ENCODE assay signal across 19 cellular contexts in genomic region chr2:119490106-119490505, GRCh38. TPM values are rescaled to one million over a fixed set of nuclear protein-coding genes. Genes with fewer than 3 reads are reported as not detected.
DNase-seq lines count a peak whose midpoint lies in the region; ATAC-seq and TF ChIP-seq lines count a peak whose summit lies in the region.
"Had no signal": no experiment of that assay in that cellular context is flagged by ENCODE, and none has a peak within 500 bp of the region (broad histone marks: within the 10 kb centered on the region; RNA-seq: fewer than 3 reads in every experiment).

No MANE protein-coding gene starts in this region.

- no peak for DNase-seq in IMR-90
- DNase-seq in hepatocyte (ENCODE audit: low spot score) = peak; percentile 3
- no peak for DNase-seq in GM10248 (ENCODE audit: extremely low spot score)
- no peak for DNase-seq in HEK293T (ENCODE audit: extremely low spot score)
- DNase-seq in caudate nucleus (lab: John Stamatoyannopoulos, UW) = no peak
- no peak for DNase-seq in T1000 (lab: John Stamatoyannopoulos, UW)
- DNase-seq: CD8-positive, alpha-beta memory T cell; DMS 273 treated with DMSO at 0.1 percent for 48 hours; NCI-H1417 treated with DMSO at 0.1 percent for 48 hours; NCI-H2029 treated with DMSO at 0.1 percent for 48 hours; NCI-H510A treated with DMSO at 0.1 percent for 48 hours; SIG-M5 had no signal

- intact Hi-C loops in IMR-90 (cut with micrococcal nuclease) = no loop called here

- H2BK5ac ChIP-seq in IMR-90 (ENCODE audit: low read depth, low read length, poor library complexity, severe bottlenecking) = no peak overlapping the region

- H4K20me1 ChIP-seq in IMR-90 (ENCODE audit: insufficient read depth, low read length) (no peaks in the 10 kb centered on the region), hepatocyte (ENCODE audit: insufficient read depth, poor library complexity, severe bottlenecking) (no peaks in the 10 kb centered on the region)
- H4K20me1 ChIP-seq: BLaER1 had no signal

- no peak overlapping the region for H3K23ac ChIP-seq in IMR-90 (ENCODE audit: low read depth, low read length)

- H3K4me3 Mint-ChIP-seq in nephron = no peak overlapping the region
- H3K4me3 Mint-ChIP-seq: CD8-positive, alpha-beta memory T cell had no signal

- ATAC-seq in IMR-90 (ENCODE audit: low read depth) = no peak
- ATAC-seq: HCT116 had no signal

- H3K4me3 ChIP-seq in IMR-90 (ENCODE audit: insufficient read depth, low read depth, low read length) = no peak overlapping the region
- no peak overlapping the region for H3K4me3 ChIP-seq in hepatocyte
- H3K4me3 ChIP-seq in subcutaneous abdominal adipose tissue (ENCODE audit: low read depth in 1 of 5, low read length in 5 of 5) = no peak overlapping the region
- H3K4me3 ChIP-seq: BLaER1 had no signal

- no peak overlapping the region for H3K9ac ChIP-seq in IMR-90 (ENCODE audit: low read depth, low read length)
- no peak overlapping the region for H3K9ac ChIP-seq in subcutaneous abdominal adipose tissue (ENCODE audit: low read length in 5 of 5)
- H3K9ac ChIP-seq: BLaER1 had no signal

- POLR2A ChIA-PET in IMR-90 (lab: Charles Lee; ENCODE audit: unreplicated experiment) = no interaction called here
- POLR2A ChIA-PET in GM10248 (lab: Yijun Ruan, JAX) = no interaction called here
- POLR2A ChIA-PET in HEK293T (lab: Yijun Ruan, JAX) = no interaction called here

- no peak overlapping the region for H3K14ac ChIP-seq in IMR-90 (replicated peaks; ENCODE audit: low read depth, low read length)

- peaks cover 32% of the 10 kb centered on the region for H3K4me1 Mint-ChIP-seq in nephron
- H3K4me1 Mint-ChIP-seq: CD8-positive, alpha-beta memory T cell had no signal

- no peak overlapping the region for H3K18ac ChIP-seq in IMR-90 (ENCODE audit: low read depth, low read length)

- no peak overlapping the region for H2AK5ac ChIP-seq in IMR-90 (ENCODE audit: low read depth, low read length)

- no peaks in the 10 kb centered on the region for H3K79me1 ChIP-seq in IMR-90 (ENCODE audit: low read depth in 1 of 2, low read length in 2 of 2)

- H2AFZ ChIP-seq in IMR-90 (replicated peaks; ENCODE audit: low read length, poor library complexity) (peak overlapping the region; percentile 17), hepatocyte (no peak overlapping the region)

- 63% methylated on average over 5 of the region's 8 CpGs; no CpG with 5 or more reads in 1 of the 2 experiments for WGBS in IMR-90 (ENCODE audit: extremely low coverage in 2 of 2, insufficient read length in 1 of 2), 2 experiments
- 98% methylated on average over 8 of the region's 8 CpGs for WGBS in hepatocyte (ENCODE audit: low lambda C conversion rate, missing lambda C conversion rate)

- H3K9me2 ChIP-seq in hepatocyte (replicated peaks; ENCODE audit: insufficient read depth) = no peaks in the 10 kb centered on the region

- no peaks in the 10 kb centered on the region for H3K9me3 ChIP-seq in IMR-90 (ENCODE audit: control insufficient read depth, insufficient read depth, low read length)
- no peaks in the 10 kb centered on the region for H3K9me3 ChIP-seq in hepatocyte (ENCODE audit: low read depth)
- H3K9me3 ChIP-seq in subcutaneous abdominal adipose tissue (ENCODE audit: control insufficient read depth in 5 of 5, low read length in 5 of 5) = no peaks in the 10 kb centered on the region
- H3K9me3 ChIP-seq: BLaER1 had no signal

- in situ Hi-C loops in IMR-90 (cut with MboI; ENCODE audit: low sequenced_read_pairs) = no loop called here

- no peak overlapping the region for H4K5ac ChIP-seq in IMR-90 (ENCODE audit: low read depth, low read length)

- H3K27ac Mint-ChIP-seq in nephron = peak overlapping the region in 2 of 3 experiments; percentile 3 to 71

- H3K4me2 ChIP-seq in IMR-90 (ENCODE audit: low read depth, low read length) (no peak overlapping the region), hepatocyte (no peak overlapping the region)
- H3K4me2 ChIP-seq: BLaER1 had no signal

- no TSS peak for BruUV-seq in IMR-90 (replicated peaks; lab: Mats Ljungman, UMichigan)

- dilution Hi-C loops in IMR-90 (cut with HindIII; ENCODE audit: low sequenced_read_pairs, unreplicated experiment) = no loop called here

- H4K91ac ChIP-seq in IMR-90 (ENCODE audit: insufficient read depth, low read depth, low read length) = no peak overlapping the region

- no peaks in the 10 kb centered on the region for H3K36me3 Mint-ChIP-seq in nephron (ENCODE audit: low read depth)
- H3K36me3 Mint-ChIP-seq: CD8-positive, alpha-beta memory T cell had no signal

- TF ChIP-seq CTCF in IMR-90 (conservative IDR thresholded peaks at IDR 0.05; ENCODE audit: low read depth, low read length) (no peak), hepatocyte (IDR thresholded peaks at IDR 0.05; ENCODE audit: poor library complexity) (no peak), nephron (IDR thresholded peaks at IDR 0.05; ENCODE audit: unreplicated experiment in 3 of 3) (no peak), GM10248 (IDR thresholded peaks at IDR 0.05; ENCODE audit: control extremely low read depth, extremely low read depth, low read depth, missing control alignments) (no peak)

- no peak overlapping the region for H3K27ac ChIP-seq in IMR-90 (ENCODE audit: insufficient read depth, low read length)
- H3K27ac ChIP-seq in hepatocyte = peak overlapping the region; percentile 94
- peak overlapping the region; percentile 29 for H3K27ac ChIP-seq in subcutaneous abdominal adipose tissue (ENCODE audit: low read depth, low read length)
- H3K27ac ChIP-seq in caudate nucleus (ENCODE audit: low read depth, low read length) = no peak overlapping the region
- H3K27ac ChIP-seq: BLaER1 had no signal

- H2BK15ac ChIP-seq in IMR-90 (ENCODE audit: low read depth, low read length) = no peak overlapping the region

- no peak for TF ChIP-seq POLR2A in IMR-90 (IDR thresholded peaks at IDR 0.05; ENCODE audit: low read depth, low read length)

- H3K56ac ChIP-seq in IMR-90 (ENCODE audit: extremely low read depth, insufficient read depth, low read length) = no peak overlapping the region

- peaks cover 4% of the 10 kb centered on the region for H3K4me1 ChIP-seq in IMR-90 (ENCODE audit: control insufficient read depth, insufficient read depth, low read length)
- H3K4me1 ChIP-seq in hepatocyte (ENCODE audit: insufficient read depth) = peaks cover 54% of the 10 kb centered on the region
- H3K4me1 ChIP-seq in subcutaneous abdominal adipose tissue (ENCODE audit: control insufficient read depth in 5 of 5, insufficient read depth in 5 of 5, low read length in 5 of 5) = peaks cover 0 to 58% (median 33%) of the 10 kb centered on the region in 5 donors

- H3K9me3 Mint-ChIP-seq in nephron = no peaks in the 10 kb centered on the region
- H3K9me3 Mint-ChIP-seq: CD8-positive, alpha-beta memory T cell had no signal

- peaks cover 31% of the 10 kb centered on the region for H3K27me3 Mint-ChIP-seq in nephron (ENCODE audit: low read depth)

- no peak overlapping the region for H2BK20ac ChIP-seq in IMR-90 (ENCODE audit: low read depth, low read length)

- no peaks in the 10 kb centered on the region; the same call in 1 of the 2 replicates for H3K9me1 ChIP-seq in IMR-90 (ENCODE audit: insufficient read depth, low read length)

- TF ChIP-seq RAD21 in IMR-90 (IDR thresholded peaks at IDR 0.05; ENCODE audit: low read length) = no peak

- H3K4ac ChIP-seq in IMR-90 (ENCODE audit: low read depth, low read length) = no peak overlapping the region

- no peak overlapping the region for H2BK120ac ChIP-seq in IMR-90 (ENCODE audit: low read depth, low read length)

- no peak overlapping the region for H2AK9ac ChIP-seq in IMR-90 (replicated peaks; ENCODE audit: low read depth, low read length, poor library complexity)

- CTCF ChIA-PET in IMR-90 (lab: Yijun Ruan, JAX) = no interaction called here
- CTCF ChIA-PET in GM10248 (lab: Yijun Ruan, JAX) = interaction anchor here (7.4 kb wide), 1 partner anchor 13 kb away, joined by 78 read pairs; no protein-coding TSS in a partner anchor
- CTCF ChIA-PET in HEK293T (lab: Yijun Ruan, JAX) = interaction anchor here (0.5 to 1.9 kb wide), 2 partner anchors 14 to 27 kb away, joined by 3 to 6 read pairs; no protein-coding TSS in a partner anchor

- H3K27me3 ChIP-seq in IMR-90 (ENCODE audit: control insufficient read depth, insufficient read depth, low read length) (peaks cover 13% of the 10 kb centered on the region), hepatocyte (no peaks in the 10 kb centered on the region), subcutaneous abdominal adipose tissue (ENCODE audit: control insufficient read depth in 5 of 5, insufficient read depth in 4 of 5, low read length in 5 of 5) (peaks cover 0 to 4% (median 0%) of the 10 kb centered on the region in 5 donors)
- H3K27me3 ChIP-seq: BLaER1 had no signal

- H3K36me3 ChIP-seq in IMR-90 (ENCODE audit: control insufficient read depth, insufficient read depth, low read length) = no peaks in the 10 kb centered on the region
- no peaks in the 10 kb centered on the region for H3K36me3 ChIP-seq in hepatocyte (replicated peaks; ENCODE audit: insufficient read depth, low read depth)
- H3K36me3 ChIP-seq in subcutaneous abdominal adipose tissue (ENCODE audit: control insufficient read depth in 5 of 5, insufficient read depth in 5 of 5, low read length in 5 of 5) = no peaks in the 10 kb centered on the region
- H3K36me3 ChIP-seq: BLaER1 had no signal

- H3K79me2 ChIP-seq in hepatocyte = no peaks in the 10 kb centered on the region

- H4K8ac ChIP-seq in IMR-90 (ENCODE audit: low read depth in 2 of 2, low read length in 2 of 2) = no peak overlapping the region

TF ChIP-seq in IMR-90, 13 proteins besides CTCF, POLR2A, EP300 and RAD21 (continues in another document):
- TF ChIP-seq MXI1 (IDR thresholded peaks at IDR 0.05; ENCODE audit: borderline replicate concordance, low read depth, low read length) (no peak), MAFK (IDR thresholded peaks at IDR 0.05; ENCODE audit: low read depth, low read length) (no peak)

TF ChIP-seq in HEK293T, 16 proteins besides CTCF, POLR2A, EP300 and RAD21 (continues in another document):
- TF ChIP-seq FOXM1 (IDR thresholded peaks at IDR 0.05; ENCODE audit: borderline replicate concordance) (no peak), ELF4 (IDR thresholded peaks at IDR 0.05) (no peak), NFRKB (IDR thresholded peaks at IDR 0.05) (no peak)

RNA-seq across cellular contexts. Expression of gene SCTR, which starts 34.2 kb away (rescaled TPM):
- total RNA-seq in IMR-90 (2012; rRNA removed) = not detected in 2 replicates
- polyA plus RNA-seq in IMR-90 (2012; rRNA removed) = not detected in 2 replicates
- polyA plus RNA-seq in IMR-90 (2012; cell fraction: cytosol; rRNA removed) = not detected in 2 replicates
- not detected in 2 replicates for polyA plus RNA-seq in IMR-90 (2012; cell fraction: nucleus; rRNA removed; ENCODE audit: low replicate concordance)
- total RNA-seq in hepatocyte = 1.7 and 2.4 TPM in 2 replicates
- 4.3 and 4.9 TPM in 2 replicates for polyA plus RNA-seq in hepatocyte
- total RNA-seq: CD8-positive, alpha-beta memory T cell; Daoy; HT-29 had no signal
- polyA plus RNA-seq: AG04450; CD8-positive, alpha-beta memory T cell had no signal

RNA-seq across cellular contexts. Expression of gene CFAP221, which starts 54.1 kb away (rescaled TPM):
- not detected in 2 replicates for total RNA-seq in IMR-90 (2012; rRNA removed)
- polyA plus RNA-seq in IMR-90 (2012; rRNA removed) = not detected in 2 replicates
- not detected in 2 replicates for polyA plus RNA-seq in IMR-90 (2012; cell fraction: cytosol; rRNA removed)
- polyA plus RNA-seq in IMR-90 (2012; cell fraction: nucleus; rRNA removed; ENCODE audit: low replicate concordance) = not detected in 2 replicates
- 3.4 and 8.1 TPM in 2 replicates for total RNA-seq in hepatocyte
- 3.3 and 3.5 TPM in 2 replicates for polyA plus RNA-seq in hepatocyte
- total RNA-seq: CD8-positive, alpha-beta memory T cell; HT-29 had no signal
- polyA plus RNA-seq: AG04450; CD8-positive, alpha-beta memory T cell had no signal

RNA-seq across cellular contexts. Expression of gene TMEM37, which starts 58.5 kb away (rescaled TPM):
- total RNA-seq in IMR-90 (2012; rRNA removed) = under 0.01 TPM in 1 of 2 replicates, not detected in the other
- 0.30 and 0.39 TPM in 2 replicates for polyA plus RNA-seq in IMR-90 (2012; rRNA removed)
- polyA plus RNA-seq in IMR-90 (2012; cell fraction: cytosol; rRNA removed) = 0.56 and 1.6 TPM in 2 replicates
- polyA plus RNA-seq in IMR-90 (2012; cell fraction: nucleus; rRNA removed; ENCODE audit: low replicate concordance) = 0.09 and 0.13 TPM in 2 replicates
- total RNA-seq in hepatocyte = 52.6 TPM in 2 replicates
- 89.9 and 123 TPM in 2 replicates for polyA plus RNA-seq in hepatocyte
- total RNA-seq: CD8-positive, alpha-beta memory T cell; Daoy had no signal
- polyA plus RNA-seq: CD8-positive, alpha-beta memory T cell had no signal

Comparison
In these comparisons a context has a peak if more than half of its experiments do, and no peak if none do; other contexts are left out.
1. H3K27ac ChIP-seq: peak in hepatocyte (single experiment) and subcutaneous abdominal adipose tissue (single experiment); none in IMR-90 (single experiment) and caudate nucleus (single experiment).
2. RNA of gene TMEM37, which starts 58.5 kb away (total RNA-seq): 52.6 TPM in hepatocyte; under 0.01 TPM in IMR-90; every median in the first group is over 10 times any median in the second.